1 cellular context compared by ENCODE assay signal in genomic region chr1:204077979-204078696, GRCh38.
TF ChIP-seq lines count a peak whose summit lies in the region.

No MANE protein-coding gene starts in this region.

TF ChIP-seq in HepG2, 621 proteins besides CTCF, POLR2A, EP300 and RAD21 (continued from another document and continues in another):
- TF ChIP-seq, protein P1, sequence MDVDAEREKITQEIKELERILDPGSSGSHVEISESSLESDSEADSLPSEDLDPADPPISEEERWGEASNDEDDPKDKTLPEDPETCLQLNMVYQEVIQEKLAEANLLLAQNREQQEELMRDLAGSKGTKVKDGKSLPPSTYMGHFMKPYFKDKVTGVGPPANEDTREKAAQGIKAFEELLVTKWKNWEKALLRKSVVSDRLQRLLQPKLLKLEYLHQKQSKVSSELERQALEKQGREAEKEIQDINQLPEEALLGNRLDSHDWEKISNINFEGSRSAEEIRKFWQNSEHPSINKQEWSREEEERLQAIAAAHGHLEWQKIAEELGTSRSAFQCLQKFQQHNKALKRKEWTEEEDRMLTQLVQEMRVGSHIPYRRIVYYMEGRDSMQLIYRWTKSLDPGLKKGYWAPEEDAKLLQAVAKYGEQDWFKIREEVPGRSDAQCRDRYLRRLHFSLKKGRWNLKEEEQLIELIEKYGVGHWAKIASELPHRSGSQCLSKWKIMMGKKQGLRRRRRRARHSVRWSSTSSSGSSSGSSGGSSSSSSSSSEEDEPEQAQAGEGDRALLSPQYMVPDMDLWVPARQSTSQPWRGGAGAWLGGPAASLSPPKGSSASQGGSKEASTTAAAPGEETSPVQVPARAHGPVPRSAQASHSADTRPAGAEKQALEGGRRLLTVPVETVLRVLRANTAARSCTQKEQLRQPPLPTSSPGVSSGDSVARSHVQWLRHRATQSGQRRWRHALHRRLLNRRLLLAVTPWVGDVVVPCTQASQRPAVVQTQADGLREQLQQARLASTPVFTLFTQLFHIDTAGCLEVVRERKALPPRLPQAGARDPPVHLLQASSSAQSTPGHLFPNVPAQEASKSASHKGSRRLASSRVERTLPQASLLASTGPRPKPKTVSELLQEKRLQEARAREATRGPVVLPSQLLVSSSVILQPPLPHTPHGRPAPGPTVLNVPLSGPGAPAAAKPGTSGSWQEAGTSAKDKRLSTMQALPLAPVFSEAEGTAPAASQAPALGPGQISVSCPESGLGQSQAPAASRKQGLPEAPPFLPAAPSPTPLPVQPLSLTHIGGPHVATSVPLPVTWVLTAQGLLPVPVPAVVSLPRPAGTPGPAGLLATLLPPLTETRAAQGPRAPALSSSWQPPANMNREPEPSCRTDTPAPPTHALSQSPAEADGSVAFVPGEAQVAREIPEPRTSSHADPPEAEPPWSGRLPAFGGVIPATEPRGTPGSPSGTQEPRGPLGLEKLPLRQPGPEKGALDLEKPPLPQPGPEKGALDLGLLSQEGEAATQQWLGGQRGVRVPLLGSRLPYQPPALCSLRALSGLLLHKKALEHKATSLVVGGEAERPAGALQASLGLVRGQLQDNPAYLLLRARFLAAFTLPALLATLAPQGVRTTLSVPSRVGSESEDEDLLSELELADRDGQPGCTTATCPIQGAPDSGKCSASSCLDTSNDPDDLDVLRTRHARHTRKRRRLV (CRISPR knock-in tag; IDR thresholded peaks at IDR 0.05), result 0 out of 2 replicates have a peak, but pooled peaks have one; percentile 38
- TF ChIP-seq GFI1 (CRISPR knock-in tag; IDR thresholded peaks at IDR 0.05; ENCODE audit: borderline replicate concordance) (no peak), ZNF326 (CRISPR knock-in tag; IDR thresholded peaks at IDR 0.05; ENCODE audit: borderline replicate concordance) (no peak), JUNB (CRISPR knock-in tag; IDR thresholded peaks at IDR 0.05; ENCODE audit: borderline replicate concordance) (no peak), ZBTB7B (CRISPR knock-in tag; IDR thresholded peaks at IDR 0.05) (peak; percentile 70), ZNF615 (CRISPR knock-in tag; IDR thresholded peaks at IDR 0.05; ENCODE audit: borderline replicate concordance) (no peak), GLMP (CRISPR knock-in tag; IDR thresholded peaks at IDR 0.05; ENCODE audit: borderline replicate concordance) (no peak), ZNF629 (CRISPR knock-in tag; conservative IDR thresholded peaks at IDR 0.05) (no peak), ZNF224 (CRISPR knock-in tag; IDR thresholded peaks at IDR 0.05) (no peak), ZFP36L2 (CRISPR knock-in tag; IDR thresholded peaks at IDR 0.05) (no peak), ZFP37 (CRISPR knock-in tag; IDR thresholded peaks at IDR 0.05; ENCODE audit: borderline replicate concordance) (no peak), ZBTB10 (CRISPR knock-in tag; IDR thresholded peaks at IDR 0.05; ENCODE audit: borderline replicate concordance) (peak; percentile 57; the same call in 1 of the 2 replicates), CCAR2 (optimal IDR thresholded peaks at IDR 0.05; ENCODE audit: low read depth, low read length) (no peak), ZNF350 (CRISPR knock-in tag; IDR thresholded peaks at IDR 0.05; ENCODE audit: borderline replicate concordance, low read depth) (peak; percentile 39; the same call in 1 of the 2 replicates), ZNF75D (CRISPR knock-in tag; IDR thresholded peaks at IDR 0.05; ENCODE audit: borderline replicate concordance) (no peak), ATF2 (CRISPR knock-in tag; IDR thresholded peaks at IDR 0.05) (no peak), MAF1 (CRISPR knock-in tag; IDR thresholded peaks at IDR 0.05; ENCODE audit: borderline replicate concordance) (no peak), GMEB2 (CRISPR knock-in tag; IDR thresholded peaks at IDR 0.05; ENCODE audit: low read depth) (no peak), ZNF260 (CRISPR knock-in tag; IDR thresholded peaks at IDR 0.05; ENCODE audit: borderline replicate concordance, low read depth) (no peak), ZNF740 (CRISPR knock-in tag; IDR thresholded peaks at IDR 0.05) (no peak), SOX6 (IDR thresholded peaks at IDR 0.05) (no peak), SOX6 (CRISPR knock-in tag; IDR thresholded peaks at IDR 0.05) (0 out of 2 replicates have a peak, but pooled peaks have one; percentile 49), SYNCRIP (IDR thresholded peaks at IDR 0.05; ENCODE audit: insufficient read depth, low read depth, low read length) (no peak), TEAD2 (CRISPR knock-in tag; IDR thresholded peaks at IDR 0.05) (no peak), YEATS2 (CRISPR knock-in tag; IDR thresholded peaks at IDR 0.05; ENCODE audit: borderline replicate concordance) (no peak), ZNF354B (CRISPR knock-in tag; IDR thresholded peaks at IDR 0.05) (no peak), ZNF781 (CRISPR knock-in tag; IDR thresholded peaks at IDR 0.05; ENCODE audit: borderline replicate concordance, not compliant biosample characterization) (no peak), MAFF (IDR thresholded peaks at IDR 0.05; ENCODE audit: low read depth, low read length) (no peak), EHMT2 (IDR thresholded peaks at IDR 0.05; ENCODE audit: borderline replicate concordance, low read depth, low read length) (no peak), MTF1 (CRISPR knock-in tag; IDR thresholded peaks at IDR 0.05) (no peak)
- TF ChIP-seq, protein P2, sequence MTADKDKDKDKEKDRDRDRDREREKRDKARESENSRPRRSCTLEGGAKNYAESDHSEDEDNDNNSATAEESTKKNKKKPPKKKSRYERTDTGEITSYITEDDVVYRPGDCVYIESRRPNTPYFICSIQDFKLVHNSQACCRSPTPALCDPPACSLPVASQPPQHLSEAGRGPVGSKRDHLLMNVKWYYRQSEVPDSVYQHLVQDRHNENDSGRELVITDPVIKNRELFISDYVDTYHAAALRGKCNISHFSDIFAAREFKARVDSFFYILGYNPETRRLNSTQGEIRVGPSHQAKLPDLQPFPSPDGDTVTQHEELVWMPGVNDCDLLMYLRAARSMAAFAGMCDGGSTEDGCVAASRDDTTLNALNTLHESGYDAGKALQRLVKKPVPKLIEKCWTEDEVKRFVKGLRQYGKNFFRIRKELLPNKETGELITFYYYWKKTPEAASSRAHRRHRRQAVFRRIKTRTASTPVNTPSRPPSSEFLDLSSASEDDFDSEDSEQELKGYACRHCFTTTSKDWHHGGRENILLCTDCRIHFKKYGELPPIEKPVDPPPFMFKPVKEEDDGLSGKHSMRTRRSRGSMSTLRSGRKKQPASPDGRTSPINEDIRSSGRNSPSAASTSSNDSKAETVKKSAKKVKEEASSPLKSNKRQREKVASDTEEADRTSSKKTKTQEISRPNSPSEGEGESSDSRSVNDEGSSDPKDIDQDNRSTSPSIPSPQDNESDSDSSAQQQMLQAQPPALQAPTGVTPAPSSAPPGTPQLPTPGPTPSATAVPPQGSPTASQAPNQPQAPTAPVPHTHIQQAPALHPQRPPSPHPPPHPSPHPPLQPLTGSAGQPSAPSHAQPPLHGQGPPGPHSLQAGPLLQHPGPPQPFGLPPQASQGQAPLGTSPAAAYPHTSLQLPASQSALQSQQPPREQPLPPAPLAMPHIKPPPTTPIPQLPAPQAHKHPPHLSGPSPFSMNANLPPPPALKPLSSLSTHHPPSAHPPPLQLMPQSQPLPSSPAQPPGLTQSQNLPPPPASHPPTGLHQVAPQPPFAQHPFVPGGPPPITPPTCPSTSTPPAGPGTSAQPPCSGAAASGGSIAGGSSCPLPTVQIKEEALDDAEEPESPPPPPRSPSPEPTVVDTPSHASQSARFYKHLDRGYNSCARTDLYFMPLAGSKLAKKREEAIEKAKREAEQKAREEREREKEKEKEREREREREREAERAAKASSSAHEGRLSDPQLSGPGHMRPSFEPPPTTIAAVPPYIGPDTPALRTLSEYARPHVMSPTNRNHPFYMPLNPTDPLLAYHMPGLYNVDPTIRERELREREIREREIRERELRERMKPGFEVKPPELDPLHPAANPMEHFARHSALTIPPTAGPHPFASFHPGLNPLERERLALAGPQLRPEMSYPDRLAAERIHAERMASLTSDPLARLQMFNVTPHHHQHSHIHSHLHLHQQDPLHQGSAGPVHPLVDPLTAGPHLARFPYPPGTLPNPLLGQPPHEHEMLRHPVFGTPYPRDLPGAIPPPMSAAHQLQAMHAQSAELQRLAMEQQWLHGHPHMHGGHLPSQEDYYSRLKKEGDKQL (CRISPR knock-in tag; IDR thresholded peaks at IDR 0.05; ENCODE audit: low read depth), result no peak
- TF ChIP-seq, protein P3, sequence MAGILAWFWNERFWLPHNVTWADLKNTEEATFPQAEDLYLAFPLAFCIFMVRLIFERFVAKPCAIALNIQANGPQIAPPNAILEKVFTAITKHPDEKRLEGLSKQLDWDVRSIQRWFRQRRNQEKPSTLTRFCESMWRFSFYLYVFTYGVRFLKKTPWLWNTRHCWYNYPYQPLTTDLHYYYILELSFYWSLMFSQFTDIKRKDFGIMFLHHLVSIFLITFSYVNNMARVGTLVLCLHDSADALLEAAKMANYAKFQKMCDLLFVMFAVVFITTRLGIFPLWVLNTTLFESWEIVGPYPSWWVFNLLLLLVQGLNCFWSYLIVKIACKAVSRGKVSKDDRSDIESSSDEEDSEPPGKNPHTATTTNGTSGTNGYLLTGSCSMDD (CRISPR knock-in tag; IDR thresholded peaks at IDR 0.05), result no peak
- TF ChIP-seq, protein P4, sequence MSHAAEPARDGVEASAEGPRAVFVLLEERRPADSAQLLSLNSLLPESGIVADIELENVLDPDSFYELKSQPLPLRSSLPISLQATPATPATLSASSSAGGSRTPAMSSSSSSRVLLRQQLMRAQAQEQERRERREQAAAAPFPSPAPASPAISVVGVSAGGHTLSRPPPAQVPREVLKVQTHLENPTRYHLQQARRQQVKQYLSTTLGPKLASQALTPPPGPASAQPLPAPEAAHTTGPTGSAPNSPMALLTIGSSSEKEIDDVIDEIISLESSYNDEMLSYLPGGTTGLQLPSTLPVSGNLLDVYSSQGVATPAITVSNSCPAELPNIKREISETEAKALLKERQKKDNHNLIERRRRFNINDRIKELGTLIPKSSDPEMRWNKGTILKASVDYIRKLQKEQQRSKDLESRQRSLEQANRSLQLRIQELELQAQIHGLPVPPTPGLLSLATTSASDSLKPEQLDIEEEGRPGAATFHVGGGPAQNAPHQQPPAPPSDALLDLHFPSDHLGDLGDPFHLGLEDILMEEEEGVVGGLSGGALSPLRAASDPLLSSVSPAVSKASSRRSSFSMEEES (CRISPR knock-in tag; IDR thresholded peaks at IDR 0.05), result no peak
